ENCODE assay signal across 10 cellular contexts in genomic region chr1:206582537-206583460, GRCh38. TPM values are rescaled to one million over a fixed set of nuclear protein-coding genes. Genes with fewer than 3 reads are reported as not detected.
DNase-seq lines count a peak whose midpoint lies in the region; ATAC-seq, FAIRE-seq and TF ChIP-seq lines count a peak whose summit lies in the region.
"Had no signal": no experiment of that assay in that cellular context is flagged by ENCODE, and none has a peak within 500 bp of the region (broad histone marks: within the 10 kb centered on the region; RNA-seq: fewer than 3 reads in every experiment).

No MANE protein-coding gene starts in this region.

- no peak overlapping the region for H2BK12ac ChIP-seq in H1 (ENCODE audit: low read depth, low read length)

- H3K4me3 Mint-ChIP-seq in CD8-positive, alpha-beta memory T cell: peak overlapping the region; percentile 59 to 92 (median 88)
- H3K4me3 Mint-ChIP-seq in activated CD4-positive, alpha-beta T cell treated with anti-CD3 and anti-CD28 coated beads, Interleukin-2, amount 10 ng/mL, durations not matched to agents 24 days and 14 days: peak overlapping the region; percentile 84
- H3K4me3 Mint-ChIP-seq: neural crest cell had no signal

- no peak overlapping the region for H4K91ac ChIP-seq in H1 (replicated peaks; ENCODE audit: insufficient read length, low read length)

- CTCF ChIA-PET in CD8-positive, alpha-beta memory T cell (lab: Charles Lee): interaction anchor here (0.7 to 19.1 kb wide), 20 partner anchors 7 to 122 kb away, joined by 3 to 503 read pairs (median 5); partner anchors contain the start of genes EIF2D, IKBKE and RASSF5
- CTCF ChIA-PET in H1 (lab: Charles Lee; ENCODE audit: partially characterized antibody): interaction anchor here (0.8 to 16.9 kb wide), 37 partner anchors 8 to 223 kb away, joined by 3 to 298 read pairs (median 9); partner anchors contain the start of gene RASSF5

- H2AK5ac ChIP-seq in H1 (ENCODE audit: low read depth, low read length): no peak overlapping the region

- TF ChIP-seq CTCF in H1 (IDR thresholded peaks at IDR 0.05; ENCODE audit: control extremely low read depth in 1 of 3, insufficient read depth in 1 of 3, low read depth in 1 of 3, low read length in 3 of 3): no peak

- H3K9me3 Mint-ChIP-seq in CD8-positive, alpha-beta memory T cell: no peaks in the 10 kb centered on the region
- H3K9me3 Mint-ChIP-seq in activated CD4-positive, alpha-beta T cell treated with anti-CD3 and anti-CD28 coated beads, Interleukin-2, amount 10 ng/mL, durations not matched to agents 24 days and 14 days: no peaks in the 10 kb centered on the region
- H3K9me3 Mint-ChIP-seq: neural crest cell had no signal

- H3K18ac ChIP-seq in H1 (ENCODE audit: extremely low read depth, low read length): no peak overlapping the region

- no peak for FAIRE-seq in H1 (lab: Jason Lieb, UNC)

- no peak for ATAC-seq in HG03354 (IDR thresholded peaks at IDR 0.05; ENCODE audit: poor library complexity, severe bottlenecking, unreplicated experiment)

- H4K20me1 ChIP-seq in H1 (replicated peaks in 1 of 2; ENCODE audit: control insufficient read depth in 1 of 2, insufficient read depth in 2 of 2, low read length in 2 of 2): no peaks in the 10 kb centered on the region

- no peak for TF ChIP-seq EP300 in H1 (IDR thresholded peaks at IDR 0.05; ENCODE audit: borderline replicate concordance in 1 of 2, low read depth in 2 of 2, low read length in 2 of 2)

- H3K36me3 Mint-ChIP-seq in CD8-positive, alpha-beta memory T cell: peaks cover 7 to 82% (median 29%) of the 10 kb centered on the region in 3 donors
- peaks cover 84% of the 10 kb centered on the region for H3K36me3 Mint-ChIP-seq in activated CD4-positive, alpha-beta T cell treated with anti-CD3 and anti-CD28 coated beads, Interleukin-2, amount 10 ng/mL, durations not matched to agents 24 days and 14 days (ENCODE audit: low read depth)

- no peak overlapping the region for H4K5ac ChIP-seq in H1 (ENCODE audit: insufficient read length, low read depth, low read length)

- POLR2A ChIA-PET in CD8-positive, alpha-beta memory T cell (lab: Charles Lee): interaction anchor here (1.0 to 6.4 kb wide), 3 partner anchors 26 to 37 kb away, joined by 4 to 45 read pairs (median 14); no protein-coding TSS in a partner anchor
- POLR2A ChIA-PET in H1 (lab: Charles Lee; ENCODE audit: partially characterized antibody): interaction anchor here (0.7 to 1.4 kb wide), 7 partner anchors 10 to 100 kb away, joined by 3 to 4 read pairs (median 3); partner anchors contain the start of gene RASSF5

- no peak overlapping the region for H3K9ac ChIP-seq in H1 (replicated peaks in 1 of 4; ENCODE audit: extremely low read depth in 1 of 4, low read depth in 3 of 4, low read length in 3 of 4)

- peak overlapping the region; percentile 22 for H3K4me3 ChIP-seq in CD8-positive, alpha-beta memory T cell (ENCODE audit: low read length)
- H3K4me3 ChIP-seq in H1 (ENCODE audit: extremely low read depth in 1 of 4, insufficient read depth in 2 of 4, low read depth in 3 of 4, low read length in 4 of 4): no peak overlapping the region
- H3K4me3 ChIP-seq: testis had no signal

- no peak overlapping the region for H2BK120ac ChIP-seq in H1 (replicated peaks; ENCODE audit: low read depth, low read length)

- no peak overlapping the region for H2BK15ac ChIP-seq in H1 (ENCODE audit: low read length)

- peaks cover 67 to 84% (median 76%) of the 10 kb centered on the region in 3 donors for H3K4me1 Mint-ChIP-seq in CD8-positive, alpha-beta memory T cell
- H3K4me1 Mint-ChIP-seq in activated CD4-positive, alpha-beta T cell treated with anti-CD3 and anti-CD28 coated beads, Interleukin-2, amount 10 ng/mL, durations not matched to agents 24 days and 14 days: peaks cover 84% of the 10 kb centered on the region

- H3K14ac ChIP-seq in H1 (ENCODE audit: insufficient read length): no peak overlapping the region

- no peaks in the 10 kb centered on the region for H3K23me2 ChIP-seq in H1 (ENCODE audit: low read depth, low read length)

- TF ChIP-seq RAD21 in H1 (IDR thresholded peaks at IDR 0.05 in 1 of 2, conservative IDR thresholded peaks at IDR 0.05 in 1 of 2; ENCODE audit: low read depth in 2 of 2, low read length in 2 of 2): no peak

- H2AFZ ChIP-seq in H1 (ENCODE audit: low read length): no peak overlapping the region

- H2BK5ac ChIP-seq in H1 (ENCODE audit: low read depth, low read length): no peak overlapping the region

- no peak overlapping the region for H3K23ac ChIP-seq in H1 (ENCODE audit: insufficient read length)

- no peak overlapping the region for H2BK20ac ChIP-seq in H1 (ENCODE audit: low read length)

- H4K8ac ChIP-seq in H1 (ENCODE audit: extremely low read depth, insufficient read depth, low read length): no peak overlapping the region

- TF ChIP-seq POLR2A in H1 (IDR thresholded peaks at IDR 0.05; ENCODE audit: control extremely low read depth in 1 of 2, low read depth in 2 of 2, low read length in 2 of 2): no peak

- peak overlapping the region; percentile 78 for H3K27ac ChIP-seq in CD8-positive, alpha-beta memory T cell (ENCODE audit: low read depth, low read length)
- H3K27ac ChIP-seq in H1 (ENCODE audit: low read depth, low read length): no peak overlapping the region
- H3K27ac ChIP-seq: testis had no signal

- H3K56ac ChIP-seq in H1 (replicated peaks; ENCODE audit: insufficient read length, low read depth, low read length): no peak overlapping the region

- 82% methylated on average over 19 of the region's 19 CpGs; no CpG with 5 or more reads in 1 of the 2 experiments for WGBS in H1 (ENCODE audit: extremely low coverage in 1 of 2, insufficient coverage in 1 of 2, insufficient read length in 1 of 2, insufficient replicate concordance in 2 of 2, low coverage in 1 of 2, low lambda C conversion rate in 2 of 2, missing lambda C conversion rate in 1 of 2), 2 experiments

- peak overlapping the region; percentile 92 to 100 (median 98) for H3K27ac Mint-ChIP-seq in CD8-positive, alpha-beta memory T cell
- peak overlapping the region; percentile 100 for H3K27ac Mint-ChIP-seq in activated CD4-positive, alpha-beta T cell treated with anti-CD3 and anti-CD28 coated beads, Interleukin-2, amount 10 ng/mL, durations not matched to agents 24 days and 14 days

- peaks cover 0 to 1% of the 10 kb centered on the region in 2 donors for H3K27me3 Mint-ChIP-seq in CD8-positive, alpha-beta memory T cell
- H3K27me3 Mint-ChIP-seq in activated CD4-positive, alpha-beta T cell treated with anti-CD3 and anti-CD28 coated beads, Interleukin-2, amount 10 ng/mL, durations not matched to agents 24 days and 14 days: no peaks in the 10 kb centered on the region

- intact Hi-C loops in activated CD4-positive, alpha-beta T cell treated with anti-CD3 and anti-CD28 coated beads, Interleukin-2, amount 10 ng/mL, durations not matched to agents 24 days and 14 days (cut with micrococcal nuclease): loop anchor here (1.0 kb wide), 4 partner anchors 37 to 103 kb away; no protein-coding TSS in a partner anchor

- H3K4me1 ChIP-seq in CD8-positive, alpha-beta memory T cell (ENCODE audit: insufficient read depth, low read length): peaks cover 63% of the 10 kb centered on the region
- no peaks in the 10 kb centered on the region for H3K4me1 ChIP-seq in H1 (replicated peaks in 1 of 4; ENCODE audit: control insufficient read depth in 3 of 4, insufficient read depth in 4 of 4, low read length in 3 of 4)

- H3K4ac ChIP-seq in H1 (replicated peaks; ENCODE audit: insufficient read length, low read depth, low read length): no peak overlapping the region

- H3K79me2 ChIP-seq in H1 (ENCODE audit: control insufficient read depth in 1 of 2, insufficient read depth in 2 of 2, low read length in 2 of 2): no peaks in the 10 kb centered on the region

- H3K27me3 ChIP-seq in CD8-positive, alpha-beta memory T cell (ENCODE audit: insufficient read depth, low read length, poor library complexity, severe bottlenecking): no peaks in the 10 kb centered on the region
- no peaks in the 10 kb centered on the region for H3K27me3 ChIP-seq in H1 (replicated peaks in 1 of 4; ENCODE audit: control insufficient read depth in 3 of 4, extremely low read depth in 1 of 4, insufficient read depth in 3 of 4, low read length in 3 of 4)
- H3K27me3 ChIP-seq: testis had no signal

- no peaks in the 10 kb centered on the region for H3K79me1 ChIP-seq in H1 (ENCODE audit: low read depth, low read length)

- H3K36me3 ChIP-seq in CD8-positive, alpha-beta memory T cell (ENCODE audit: insufficient read depth, low read length): peaks cover 55% of the 10 kb centered on the region
- no peaks in the 10 kb centered on the region; a peak in 1 of 8 replicates for H3K36me3 ChIP-seq in H1 (ENCODE audit: control insufficient read depth in 2 of 4, insufficient read depth in 4 of 4, low read length in 3 of 4)

- no peak for DNase-seq in CD8-positive, alpha-beta memory T cell
- DNase-seq in activated CD4-positive, alpha-beta T cell treated with anti-CD3 and anti-CD28 coated beads, Interleukin-2, amount 10 ng/mL, durations not matched to agents 24 days and 14 days: peak; percentile 79
- DNase-seq in H1 (ENCODE audit: low read depth in 1 of 2, low spot score in 2 of 2): no peak
- DNase-seq in stimulated activated CD4-positive, alpha-beta T cell treated with anti-CD3 and anti-CD28 coated beads, Interleukin-1b, Interleukin-23, amount 100 ng/mL, for 48 hours: peak; percentile 61
- no peak for DNase-seq in SW480 (ENCODE audit: low spot score)
- DNase-seq in Kasumi-1 (lab: John Stamatoyannopoulos, UW): no peak
- DNase-seq in KG1 (lab: John Stamatoyannopoulos, UW): no peak

- H3K9me3 ChIP-seq in CD8-positive, alpha-beta memory T cell (ENCODE audit: low read length): no peaks in the 10 kb centered on the region
- H3K9me3 ChIP-seq in H1 (ENCODE audit: insufficient read depth in 2 of 2, low read depth in 1 of 2, low read length in 1 of 2): no peaks in the 10 kb centered on the region
- H3K9me3 ChIP-seq: testis had no signal

- H3K4me2 ChIP-seq in H1 (ENCODE audit: insufficient read depth in 1 of 2, low read depth in 2 of 2, low read length in 2 of 2): no peak overlapping the region

RNA-seq across cellular contexts. Expression of gene EIF2D, which starts 29.5 kb away (rescaled TPM):
- 10 to 100 TPM; 82.7 to 88.7 TPM for total RNA-seq in CD8-positive, alpha-beta memory T cell
- 35.3 TPM for polyA plus RNA-seq in CD8-positive, alpha-beta memory T cell
- total RNA-seq in activated CD4-positive, alpha-beta T cell treated with anti-CD3 and anti-CD28 coated beads, Interleukin-2, amount 10 ng/mL, durations not matched to agents 24 days and 14 days: 86.6 and 89.4 TPM in 2 replicates
- 33.1 and 36.1 TPM in 2 replicates for total RNA-seq in H1 (2021; fragmentation: NEBNext Ultra II Directional; extraction: Animal tissue kit (Norgen Biotek cat#: 25700))
- polyA plus RNA-seq in H1 (2011; rRNA removed): 36.2 and 37.1 TPM in 2 replicates
- polyA plus RNA-seq in H1 (2011; cell fraction: cytosol; rRNA removed): 50.8 TPM
- 62.4 TPM for polyA plus RNA-seq in H1 (2011; cell fraction: nucleus; rRNA removed)
- polyA plus RNA-seq in H1 (2012, experiment 1 of 2): 34.0 to 45.2 TPM (median 41.8 TPM) in 4 replicates
- polyA plus RNA-seq in H1 (2012, experiment 2 of 2): 47.0 TPM
- polyA plus RNA-seq in H1 (2013, experiment 1 of 2): 32.9 TPM
- 30.6 TPM for polyA plus RNA-seq in H1 (2013, experiment 2 of 2)
- polyA minus RNA-seq in H1 (2011; rRNA and poly(A)+ RNA removed): 47.8 and 52.6 TPM in 2 replicates
- 16.9 TPM for polyA minus RNA-seq in H1 (2011; cell fraction: cytosol; rRNA and poly(A)+ RNA removed)
- polyA minus RNA-seq in H1 (2011; cell fraction: nucleus; rRNA and poly(A)+ RNA removed): 30.7 TPM

RNA-seq across cellular contexts. Expression of gene DYRK3, which starts 52.5 kb away (rescaled TPM):
- total RNA-seq in CD8-positive, alpha-beta memory T cell: 10 to 100 TPM; 11.0 to 11.7 TPM
- polyA plus RNA-seq in CD8-positive, alpha-beta memory T cell: not detected
- total RNA-seq in activated CD4-positive, alpha-beta T cell treated with anti-CD3 and anti-CD28 coated beads, Interleukin-2, amount 10 ng/mL, durations not matched to agents 24 days and 14 days: 16.5 and 16.9 TPM in 2 replicates
- total RNA-seq in H1 (2021; fragmentation: NEBNext Ultra II Directional; extraction: Animal tissue kit (Norgen Biotek cat#: 25700)): 7.7 and 8.5 TPM in 2 replicates
- polyA plus RNA-seq in H1 (2011; rRNA removed): 1.4 and 2.1 TPM in 2 replicates
- 2.1 TPM for polyA plus RNA-seq in H1 (2011; cell fraction: cytosol; rRNA removed)
- 1.5 TPM for polyA plus RNA-seq in H1 (2011; cell fraction: nucleus; rRNA removed)
- polyA plus RNA-seq in H1 (2012, experiment 1 of 2): 3.6 to 4.2 TPM (median 3.9 TPM) in 4 replicates
- 2.2 TPM for polyA plus RNA-seq in H1 (2012, experiment 2 of 2)
- polyA plus RNA-seq in H1 (2013, experiment 1 of 2): 2.7 TPM
- 2.9 TPM for polyA plus RNA-seq in H1 (2013, experiment 2 of 2)
- 5.2 and 6.4 TPM in 2 replicates for polyA minus RNA-seq in H1 (2011; rRNA and poly(A)+ RNA removed)
- 4.7 TPM for polyA minus RNA-seq in H1 (2011; cell fraction: cytosol; rRNA and poly(A)+ RNA removed)
- polyA minus RNA-seq in H1 (2011; cell fraction: nucleus; rRNA and poly(A)+ RNA removed): 2.6 TPM

Comparison
In these comparisons a context has a peak if more than half of its experiments do, and no peak if none do; other contexts are left out.
1. DNase-seq: peak in activated CD4-positive, alpha-beta T cell treated with anti-CD3 and anti-CD28 coated beads, Interleukin-2, amount 10 ng/mL, durations not matched to agents 24 days and 14 days (single experiment) and stimulated activated CD4-positive, alpha-beta T cell treated with anti-CD3 and anti-CD28 coated beads, Interleukin-1b, Interleukin-23, amount 100 ng/mL, for 48 hours (single experiment); none in CD8-positive, alpha-beta memory T cell (0 of 5), H1 (0 of 2), SW480 (single experiment), Kasumi-1 (0 of 2) and KG1 (single experiment).